9 cellular contexts compared by ENCODE assay signal in genomic region chr19:3555653-3556422, GRCh38. TPM values are rescaled to one million over a fixed set of nuclear protein-coding genes. Genes with fewer than 3 reads are reported as not detected.
DNase-seq lines count a peak whose midpoint lies in the region; ATAC-seq and TF ChIP-seq lines count a peak whose summit lies in the region.
"Had no signal": no experiment of that assay in that cellular context is flagged by ENCODE, and none has a peak within 500 bp of the region (broad histone marks: within the 10 kb centered on the region; RNA-seq: fewer than 3 reads in every experiment).

No MANE protein-coding gene starts in this region.

- H3K27ac Mint-ChIP-seq in naive B cell, result peak overlapping the region in 5 of 6 donors; percentile 33 to 92 (median 86)

- no peaks in the 10 kb centered on the region; the same call in 1 of the 2 replicates for H3K36me3 ChIP-seq in ACC112 (ENCODE audit: insufficient read depth, low read length)
- H3K36me3 ChIP-seq in HUES64 (ENCODE audit: insufficient read depth, low read length), result 0 out of 2 replicates have a peak, but pooled peaks cover 3% of the 10 kb centered on the region
- H3K36me3 ChIP-seq in mammary epithelial cell (ENCODE audit: insufficient read depth, low read length), result peaks cover under 1% of the 10 kb centered on the region
- H3K36me3 ChIP-seq: thyroid gland had no signal

- BruUV-seq in mammary epithelial cell (replicated peaks; lab: Mats Ljungman, UMichigan), result no TSS peak

- dilution Hi-C loops in mammary epithelial cell (cut with HindIII; ENCODE audit: low sequenced_read_pairs), result no loop called here

- CTCF ChIA-PET in mammary epithelial cell (lab: Charles Lee; ENCODE audit: low non-redundant PET), result no interaction called here

- H3K9ac ChIP-seq in HUES64 (ENCODE audit: low read depth, low read length) (no peak overlapping the region), mammary epithelial cell (ENCODE audit: insufficient read depth, low read length) (peak overlapping the region; percentile 79)

- H3K79me2 ChIP-seq in ACC112 (ENCODE audit: control insufficient read depth, insufficient read depth, low read length, unreplicated experiment) (peaks cover 46% of the 10 kb centered on the region), mammary epithelial cell (ENCODE audit: insufficient read depth, low read length) (peaks cover 55% of the 10 kb centered on the region)

- no peaks in the 10 kb centered on the region for H4K20me1 ChIP-seq in mammary epithelial cell (ENCODE audit: insufficient read depth, low read length)

- peak overlapping the region; percentile 86 to 99 (median 93) for H3K4me3 Mint-ChIP-seq in naive B cell

- H3K4me1 Mint-ChIP-seq in naive B cell, result peaks cover 42 to 61% (median 47%) of the 10 kb centered on the region in 3 donors

- H3K9me3 ChIP-seq in HUES64 (ENCODE audit: insufficient read depth, low read depth, low read length), result no peaks in the 10 kb centered on the region
- no peaks in the 10 kb centered on the region for H3K9me3 ChIP-seq in mammary epithelial cell (replicated peaks; ENCODE audit: insufficient read depth, low read length)
- H3K9me3 ChIP-seq: thyroid gland had no signal

- intact Hi-C loops in mammary epithelial cell (cut with micrococcal nuclease), result loop anchor here (2.0 kb wide), 1 partner anchor 63 kb away; no protein-coding TSS in a partner anchor

- H3K27me3 ChIP-seq in ACC112 (ENCODE audit: insufficient read depth, low read length) (no peaks in the 10 kb centered on the region), HUES64 (ENCODE audit: insufficient read depth, low read length) (no peaks in the 10 kb centered on the region; the same call in none of the 2 replicates), mammary epithelial cell (ENCODE audit: insufficient read depth, low read length) (no peaks in the 10 kb centered on the region)
- H3K27me3 ChIP-seq: thyroid gland had no signal

- H3K4me3 ChIP-seq in ACC112 (ENCODE audit: low read depth, low read length), result peak overlapping the region; percentile 95
- H3K4me3 ChIP-seq in HUES64 (ENCODE audit: low read length), result peak overlapping the region; percentile 94; the same call in 1 of the 2 replicates
- H3K4me3 ChIP-seq in mammary epithelial cell (replicated peaks in 1 of 3; ENCODE audit: insufficient read depth in 1 of 3, low read depth in 2 of 3, low read length in 3 of 3), result peak overlapping the region; percentile 82 to 93 (median 83)

- H3K27me3 Mint-ChIP-seq in naive B cell, result no peaks in the 10 kb centered on the region

- ATAC-seq in naive B cell (ENCODE audit: low read depth in 2 of 2) (no peak), HG03280 (IDR thresholded peaks at IDR 0.05; ENCODE audit: unreplicated experiment) (no peak)

- H2AFZ ChIP-seq in ACC112 (ENCODE audit: low read length, unreplicated experiment), result no peak overlapping the region
- no peak overlapping the region for H2AFZ ChIP-seq in mammary epithelial cell (ENCODE audit: low read depth, low read length)

- H3K4me1 ChIP-seq in ACC112 (ENCODE audit: control insufficient read depth, insufficient read depth, low read length, unreplicated experiment) (peaks cover 11% of the 10 kb centered on the region), HUES64 (ENCODE audit: insufficient read depth, low read length) (no peaks in the 10 kb centered on the region), mammary epithelial cell (ENCODE audit: insufficient read depth, low read length) (peaks cover 24% of the 10 kb centered on the region)

- in situ Hi-C loops in mammary epithelial cell (cut with MboI; ENCODE audit: low sequenced_read_pairs in 2 of 2), result no loop called here

- TF ChIP-seq CTCF in mammary epithelial cell (conservative IDR thresholded peaks at IDR 0.05 in 1 of 2, IDR thresholded peaks at IDR 0.05 in 1 of 2; ENCODE audit: extremely low read depth in 1 of 2, insufficient read depth in 1 of 2, low read depth in 1 of 2, low read length in 2 of 2), result no peak

- WGBS in HUES64, result 91% methylated on average over 15 of the region's 15 CpGs
- 43% methylated on average over 11 of the region's 15 CpGs for WGBS in mammary epithelial cell (ENCODE audit: low coverage, missing lambda C conversion rate)

- H3K27ac ChIP-seq in ACC112 (ENCODE audit: low read depth, low read length), result no peak overlapping the region
- H3K27ac ChIP-seq in HUES64 (ENCODE audit: low read depth, low read length), result no peak overlapping the region
- H3K27ac ChIP-seq in mammary epithelial cell (ENCODE audit: insufficient read depth, low read depth, low read length), result peak overlapping the region; percentile 57
- H3K27ac ChIP-seq: thyroid gland had no signal

- peak overlapping the region; percentile 80 for H3K4me2 ChIP-seq in mammary epithelial cell (ENCODE audit: insufficient read depth, low read depth, low read length)

- no peaks in the 10 kb centered on the region for H3K36me3 Mint-ChIP-seq in naive B cell

- H3K9me3 Mint-ChIP-seq in naive B cell, result no peaks in the 10 kb centered on the region

- DNase-seq in mammary epithelial cell (no peak), naive B cell (no peak), NCI-H187 (lab: John Stamatoyannopoulos, UW) (no peak), NCI-H524 treated with DMSO at 0.1 percent for 48 hours (lab: John Stamatoyannopoulos, UW) (no peak), DMS114 treated with DMSO at 0.1 percent for 48 hours (lab: John Stamatoyannopoulos, UW; ENCODE audit: unreplicated experiment) (no peak)
- DNase-seq: thyroid gland had no signal

RNA-seq across cellular contexts. Expression of gene MFSD12, which starts 1.5 kb away (rescaled TPM):
- polyA plus RNA-seq in HUES64 (2013, experiment 1 of 2), result 34.1 TPM
- 37.2 TPM for polyA plus RNA-seq in HUES64 (2013, experiment 2 of 2)
- total RNA-seq in mammary epithelial cell, result 100 to 1,000 TPM; 113 to 267 TPM
- polyA plus RNA-seq in mammary epithelial cell (61.6 TPM), naive B cell (ENCODE audit: low read depth in 6 of 6) (10 to 100 TPM; 19.1 to 37.6 (median 26.7) TPM)
- 72.3 TPM for polyA minus RNA-seq in mammary epithelial cell

RNA-seq across cellular contexts. Expression of gene TEKTIP1, which starts 16.9 kb away (rescaled TPM):
- polyA plus RNA-seq in HUES64 (2013, experiment 1 of 2), result 0.45 TPM
- polyA plus RNA-seq in HUES64 (2013, experiment 2 of 2), result not detected
- total RNA-seq in mammary epithelial cell, result 1 to 10 TPM in 1 of 2 donors, not detected in 1; 1.9 TPM
- polyA plus RNA-seq in mammary epithelial cell (not detected), naive B cell (ENCODE audit: low read depth in 6 of 6) (under 1 TPM in 1 of 6 donors, not detected in 5; 0.56 TPM)
- polyA minus RNA-seq in mammary epithelial cell, result not detected

RNA-seq across cellular contexts. Expression of gene HMG20B, which starts 16.9 kb away (rescaled TPM):
- polyA plus RNA-seq in HUES64 (2013, experiment 1 of 2), result 50.4 TPM
- polyA plus RNA-seq in HUES64 (2013, experiment 2 of 2), result 58.9 TPM
- total RNA-seq in mammary epithelial cell, result 100 to 1,000 TPM in 1 of 2 donors, 10 to 100 TPM in 1; 95.7 to 162 TPM
- polyA plus RNA-seq in mammary epithelial cell (51.6 TPM), naive B cell (ENCODE audit: low read depth in 6 of 6) (10 to 100 TPM; 36.4 to 46.9 (median 44.3) TPM)
- 13.5 TPM for polyA minus RNA-seq in mammary epithelial cell

RNA-seq across cellular contexts. Expression of gene GIPC3, which starts 29.4 kb away (rescaled TPM):
- polyA plus RNA-seq in HUES64 (2013, experiment 1 of 2), result 0.40 TPM
- polyA plus RNA-seq in HUES64 (2013, experiment 2 of 2), result 0.63 TPM
- total RNA-seq in mammary epithelial cell, result not detected
- polyA plus RNA-seq in mammary epithelial cell, result 0.01 TPM
- polyA minus RNA-seq in mammary epithelial cell, result not detected
- 1 to 10 TPM in 1 of 6 donors, under 1 TPM in 4, not detected in 1; 0.06 to 1.0 (median 0.21) TPM for polyA plus RNA-seq in naive B cell (ENCODE audit: low read depth in 6 of 6)

RNA-seq across cellular contexts. Expression of gene FZR1, which starts 49.7 kb away (rescaled TPM):
- polyA plus RNA-seq in HUES64 (2013, experiment 1 of 2), result 20.4 TPM
- polyA plus RNA-seq in HUES64 (2013, experiment 2 of 2), result 20.1 TPM
- 10 to 100 TPM; 49.8 to 55.0 TPM for total RNA-seq in mammary epithelial cell
- polyA plus RNA-seq in mammary epithelial cell (35.3 TPM), naive B cell (ENCODE audit: low read depth in 6 of 6) (10 to 100 TPM in 4 of 6 donors, 1 to 10 TPM in 2; 5.8 to 20.0 (median 10.7) TPM)
- 46.5 TPM for polyA minus RNA-seq in mammary epithelial cell
